ENCODE assay signal across 9 cellular contexts in the genomic region with DNA sequence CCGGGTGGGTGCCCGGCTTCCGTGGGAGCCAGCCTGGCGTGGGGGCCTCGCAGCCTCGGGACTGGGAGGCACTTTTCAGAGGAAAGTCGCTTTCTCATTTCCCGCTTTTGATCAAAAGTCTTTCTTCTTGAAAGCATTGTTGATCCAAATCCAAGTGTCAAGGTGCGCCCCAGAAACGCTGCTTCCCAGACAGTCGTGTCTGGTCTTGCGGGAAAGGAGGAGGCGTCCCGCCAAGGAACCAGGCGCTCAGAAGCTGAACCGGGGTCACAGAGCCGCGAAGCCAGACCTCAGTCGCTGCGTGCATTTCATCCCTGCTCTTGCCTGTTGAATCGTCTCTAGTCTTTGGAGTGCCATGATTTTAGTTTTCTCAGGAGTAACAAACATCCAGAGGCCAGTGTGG. TPM values are rescaled to one million over a fixed set of nuclear protein-coding genes. Genes with fewer than 3 reads are reported as not detected.
DNase-seq lines count a peak whose midpoint lies in the region; ATAC-seq, FAIRE-seq and TF ChIP-seq lines count a peak whose summit lies in the region.
"Had no signal": no experiment of that assay in that cellular context is flagged by ENCODE, and none has a peak within 500 bp of the region (broad histone marks: within the 10 kb centered on the region; RNA-seq: fewer than 3 reads in every experiment).

No MANE protein-coding gene starts in this region.

- H3K27me3 ChIP-seq in right cardiac atrium (ENCODE audit: control insufficient read depth, insufficient read depth), result no peaks in the 10 kb centered on the region
- peaks cover 0 to 2% of the 10 kb centered on the region in 2 donors for H3K27me3 ChIP-seq in small intestine (ENCODE audit: control insufficient read depth in 2 of 2, insufficient read depth in 2 of 2, low read length in 2 of 2)

- WGBS in right cardiac atrium, result 67% methylated on average over 21 of the region's 21 CpGs
- 63 to 68% (median 63%) methylated on average over 20 to 21 of the region's 21 CpGs for WGBS in small intestine, 3 donors

- no peak overlapping the region for H3K27ac Mint-ChIP-seq in activated CD8-positive, alpha-beta T cell treated with anti-CD3 and anti-CD28 coated beads for 36 hours

- H3K36me3 ChIP-seq in small intestine (ENCODE audit: control insufficient read depth in 2 of 2, insufficient read depth in 2 of 2, low read length in 2 of 2), result no peaks in the 10 kb centered on the region

- CTCF ChIA-PET in activated CD8-positive, alpha-beta T cell treated with anti-CD3 and anti-CD28 coated beads for 36 hours (lab: Charles Lee), result no interaction called here

- H3K4me1 Mint-ChIP-seq in activated CD8-positive, alpha-beta T cell treated with anti-CD3 and anti-CD28 coated beads for 36 hours (ENCODE audit: low read depth), result peaks cover 25% of the 10 kb centered on the region

- no peak overlapping the region for H3K27ac ChIP-seq in right cardiac atrium (ENCODE audit: low read length)
- no peak overlapping the region for H3K27ac ChIP-seq in small intestine (ENCODE audit: low read depth in 1 of 2, low read length in 1 of 2)

- H3K4me1 ChIP-seq in right cardiac atrium (ENCODE audit: control insufficient read depth, insufficient read depth, low read length) (peaks cover 2% of the 10 kb centered on the region), small intestine (ENCODE audit: control insufficient read depth in 2 of 2, insufficient read depth in 1 of 2, low read depth in 1 of 2, low read length in 1 of 2) (no peaks in the 10 kb centered on the region)

- H3K4me3 ChIP-seq in HFF-Myc (replicated peaks; ENCODE audit: low read depth, low read length) (peak overlapping the region; percentile 76), right cardiac atrium (ENCODE audit: low read length) (peak overlapping the region; percentile 77), small intestine (ENCODE audit: low read depth in 1 of 2, low read length in 2 of 2) (peak overlapping the region; percentile 46 to 75)

- POLR2A ChIA-PET in activated CD8-positive, alpha-beta T cell treated with anti-CD3 and anti-CD28 coated beads for 36 hours (lab: Charles Lee), result interaction anchor here (1.1 to 2.0 kb wide), 3 partner anchors 10 to 68 kb away, joined by 3 to 5 read pairs (median 3); no protein-coding TSS in a partner anchor

- TF ChIP-seq CTCF in HFF-Myc (IDR thresholded peaks at IDR 0.05; ENCODE audit: low read depth, low read length, missing control alignments), result no peak
- TF ChIP-seq CTCF in activated CD8-positive, alpha-beta T cell treated with anti-CD3 and anti-CD28 coated beads for 36 hours (IDR thresholded peaks at IDR 0.05), result no peak

- intact Hi-C loops in activated CD8-positive, alpha-beta T cell treated with anti-CD3 and anti-CD28 coated beads for 36 hours (cut with micrococcal nuclease), result loop anchor here (5.0 kb wide), 1 partner anchor 80 kb away; a partner anchor contains a TSS
- intact Hi-C loops in right cardiac atrium (cut with DNase I), result no loop called here

- no peak for ATAC-seq in activated CD8-positive, alpha-beta T cell treated with anti-CD3 and anti-CD28 coated beads for 36 hours
- no peak for ATAC-seq in right cardiac atrium
- ATAC-seq in HG03159 (IDR thresholded peaks at IDR 0.05; ENCODE audit: unreplicated experiment), result no peak
- ATAC-seq in HG02973 (IDR thresholded peaks at IDR 0.05; ENCODE audit: unreplicated experiment), result no peak

- FAIRE-seq in small intestine (lab: Jason Lieb, UNC), result no peak

- H3K36me3 Mint-ChIP-seq in activated CD8-positive, alpha-beta T cell treated with anti-CD3 and anti-CD28 coated beads for 36 hours (ENCODE audit: low read depth), result peaks cover 39% of the 10 kb centered on the region

- DNase-seq in HFF-Myc (ENCODE audit: extremely low read depth, low read depth), result no peak
- DNase-seq in activated CD8-positive, alpha-beta T cell treated with anti-CD3 and anti-CD28 coated beads for 36 hours, result no peak
- peak in 1 of 3 donors; percentile 70 for DNase-seq in right cardiac atrium
- no peak for DNase-seq in small intestine
- no peak for DNase-seq in AG08395 (ENCODE audit: low spot score)
- DNase-seq in NCI-H1436 (lab: John Stamatoyannopoulos, UW), result no peak
- DNase-seq: activated CD4-positive, alpha-beta T cell treated with anti-CD3 and anti-CD28 coated beads, Interleukin-2, amount 50 U/mL, for 4 hours had no signal

- peaks cover 4% of the 10 kb centered on the region for H3K9me3 Mint-ChIP-seq in activated CD8-positive, alpha-beta T cell treated with anti-CD3 and anti-CD28 coated beads for 36 hours

- H3K4me3 Mint-ChIP-seq in activated CD8-positive, alpha-beta T cell treated with anti-CD3 and anti-CD28 coated beads for 36 hours, result peak overlapping the region; percentile 66

- H3K27me3 Mint-ChIP-seq in activated CD8-positive, alpha-beta T cell treated with anti-CD3 and anti-CD28 coated beads for 36 hours, result no peaks in the 10 kb centered on the region

- H3K9me3 ChIP-seq in right cardiac atrium (ENCODE audit: control insufficient read depth, low read length) (no peaks in the 10 kb centered on the region), small intestine (ENCODE audit: control insufficient read depth, low read depth) (no peaks in the 10 kb centered on the region)

RNA-seq across cellular contexts. Expression of a gene that starts 1.1 kb away (rescaled TPM):
- total RNA-seq in activated CD8-positive, alpha-beta T cell treated with anti-CD3 and anti-CD28 coated beads for 36 hours, result 100 to 1,000 TPM; 207 to 216 TPM
- 100 to 1,000 TPM in 1 of 4 donors, 10 to 100 TPM in 3; 73.2 to 114 (median 92.2) TPM for total RNA-seq in right cardiac atrium
- polyA plus RNA-seq in right cardiac atrium (64.8 TPM), small intestine (10 to 100 TPM; 12.2 to 21.9 (median 13.7) TPM)
